Comparison of ENCODE assay signal across 11 cellular contexts in the genomic region with DNA sequence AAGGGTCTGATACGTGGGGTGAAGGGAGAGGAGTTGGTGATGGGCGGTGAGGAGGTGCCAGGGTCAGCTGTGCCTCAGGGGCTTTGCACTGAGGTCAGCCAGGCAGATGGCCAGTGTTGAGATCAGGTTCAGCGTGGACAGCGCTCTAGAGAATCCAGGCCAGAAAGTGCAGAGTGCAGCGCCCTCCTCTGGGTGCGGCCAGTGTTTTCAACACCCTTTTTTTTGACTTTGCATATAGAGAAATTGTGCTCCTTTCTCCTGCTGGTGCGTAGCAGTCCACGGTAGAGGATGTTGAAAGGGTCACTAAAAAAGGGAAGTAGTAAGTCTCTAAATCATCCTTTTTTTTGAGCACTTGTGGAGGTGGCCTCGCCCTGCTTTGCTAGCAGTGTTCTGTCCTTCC. TPM values are rescaled to one million over a fixed set of nuclear protein-coding genes. Genes with fewer than 3 reads are reported as not detected.
DNase-seq lines count a peak whose midpoint lies in the region; ATAC-seq and TF ChIP-seq lines count a peak whose summit lies in the region.
"Had no signal": no experiment of that assay in that cellular context is flagged by ENCODE, and none has a peak within 500 bp of the region (broad histone marks: within the 10 kb centered on the region; RNA-seq: fewer than 3 reads in every experiment).

No MANE protein-coding gene starts in this region.

- H3K9me3 ChIP-seq in BLaER1 treated with 17β-estradiol and CSF1 and Interleukin-3, amounts not matched to agents 10 nM and 100 nM (replicated peaks in 1 of 11) = no peaks in the 10 kb centered on the region
- H3K9me3 ChIP-seq in WERI-Rb-1 (ENCODE audit: severe bottlenecking) (no peaks in the 10 kb centered on the region), mucosa of descending colon (no peaks in the 10 kb centered on the region)
- H3K9me3 ChIP-seq: prostate gland had no signal

- no peak overlapping the region for H3K4me3 ChIP-seq in BLaER1 treated with 17β-estradiol and CSF1 and Interleukin-3, amounts not matched to agents 10 nM and 100 nM
- H3K4me3 ChIP-seq in WERI-Rb-1 (ENCODE audit: low read depth, low read length) (no peak overlapping the region), mucosa of descending colon (no peak overlapping the region)
- H3K4me3 ChIP-seq: prostate gland had no signal

- ATAC-seq in mucosa of descending colon = peak; percentile 33
- no peak for ATAC-seq in GM19455 (IDR thresholded peaks at IDR 0.05; ENCODE audit: unreplicated experiment)
- no peak for ATAC-seq in HG03342 (IDR thresholded peaks at IDR 0.05; ENCODE audit: unreplicated experiment)

- no peak overlapping the region for H3K4me3 Mint-ChIP-seq in HFFc6

- intact Hi-C loops in mucosa of descending colon (cut with DNase I, micrococcal nuclease) = no loop called here

- no peaks in the 10 kb centered on the region for H3K27me3 Mint-ChIP-seq in HFFc6 (ENCODE audit: insufficient read depth)

- H3K4me1 ChIP-seq in BLaER1 treated with 17β-estradiol and CSF1 and Interleukin-3, amounts not matched to agents 10 nM and 100 nM = peaks cover 0 to 40% (median 20%) of the 10 kb centered on the region in 10 experiments; a peak in 14 of 20 replicates
- no peaks in the 10 kb centered on the region for H3K4me1 ChIP-seq in mucosa of descending colon (ENCODE audit: low read depth)
- H3K4me1 ChIP-seq: prostate gland had no signal

- H3K9ac ChIP-seq in BLaER1 treated with 17β-estradiol and CSF1 and Interleukin-3, amounts not matched to agents 10 nM and 100 nM = peak overlapping the region in 1 of 11 experiments; percentile 17; a peak in 1 of 22 replicates

- peak; percentile 54 for TF ChIP-seq CTCF in HFFc6 (IDR thresholded peaks at IDR 0.05)
- TF ChIP-seq CTCF in WERI-Rb-1 (IDR thresholded peaks at IDR 0.05; ENCODE audit: low read depth, low read length) = peak; percentile 18; the same call in 1 of the 2 replicates
- no peak for TF ChIP-seq CTCF in mucosa of descending colon (IDR thresholded peaks at IDR 0.05)

- H4K20me1 ChIP-seq in BLaER1 treated with 17β-estradiol and CSF1 and Interleukin-3, amounts not matched to agents 10 nM and 100 nM = peaks cover 3 to 45% (median 31%) of the 10 kb centered on the region in 11 experiments; a peak in 17 of 22 replicates

- H3K27ac Mint-ChIP-seq in HFFc6 = no peak overlapping the region

- H3K36me3 ChIP-seq in BLaER1 treated with 17β-estradiol and CSF1 and Interleukin-3, amounts not matched to agents 10 nM and 100 nM = peaks cover 56 to 80% (median 66%) of the 10 kb centered on the region in 11 experiments
- H3K36me3 ChIP-seq in WERI-Rb-1 (no peaks in the 10 kb centered on the region), mucosa of descending colon (ENCODE audit: low read depth) (no peaks in the 10 kb centered on the region)

- peaks cover 30% of the 10 kb centered on the region for H3K36me3 Mint-ChIP-seq in HFFc6 (ENCODE audit: low read depth)

- H3K27me3 ChIP-seq in BLaER1 treated with 17β-estradiol and CSF1 and Interleukin-3, amounts not matched to agents 10 nM and 100 nM = no peaks in the 10 kb centered on the region
- H3K27me3 ChIP-seq in WERI-Rb-1 (ENCODE audit: insufficient read depth, low read depth, severe bottlenecking) = no peaks in the 10 kb centered on the region

- H3K27ac ChIP-seq in BLaER1 treated with 17β-estradiol and CSF1 and Interleukin-3, amounts not matched to agents 10 nM and 100 nM = peak overlapping the region in 8 of 11 experiments; percentile 10 to 66 (median 42); a peak in 11 of 22 replicates
- no peak overlapping the region for H3K27ac ChIP-seq in WERI-Rb-1
- H3K27ac ChIP-seq: prostate gland had no signal

- no peaks in the 10 kb centered on the region for H3K9me3 Mint-ChIP-seq in HFFc6

- DNase-seq in HFFc6 (no peak), WERI-Rb-1 (no peak), mucosa of descending colon (no peak), cortex of kidney (lab: John Stamatoyannopoulos, UW) (no peak), GM03348 (ENCODE audit: low spot score) (no peak)
- DNase-seq: DMS79, NCI-H187 had no signal

- H3K4me1 Mint-ChIP-seq in HFFc6 (ENCODE audit: low read depth) = no peaks in the 10 kb centered on the region

- H3K4me2 ChIP-seq in BLaER1 treated with 17β-estradiol and CSF1 and Interleukin-3, amounts not matched to agents 10 nM and 100 nM = peak overlapping the region in 6 of 11 experiments; percentile 26 to 73 (median 51); a peak in 10 of 22 replicates

RNA-seq across cellular contexts. Expression of a gene that starts 53.9 kb away (rescaled TPM):
- total RNA-seq in HFFc6 (2021; fragmentation: NEBNext Ultra II Directional; extraction: Animal tissue kit (Norgen Biotek cat#: 25700)) = 10 to 100 TPM; 15.6 to 19.0 (median 16.2) TPM
- total RNA-seq in mucosa of descending colon = 10 to 100 TPM; 24.4 to 36.0 (median 26.1) TPM
